In genomic region chr15:44207643-44208042, GRCh38 we compare ENCODE assay signal across 16 cellular contexts. TPM values are rescaled to one million over a fixed set of nuclear protein-coding genes. Genes with fewer than 3 reads are reported as not detected.
A peak's percentile ranks its signal among the peaks of the same experiment; 100 is the strongest.
DNase-seq lines count a peak whose midpoint lies in the region; ATAC-seq and TF ChIP-seq lines count a peak whose summit lies in the region.
"Had no signal": no experiment of that assay in that cellular context is flagged by ENCODE, and none has a peak within 500 bp of the region (broad histone marks: within the 10 kb centered on the region; RNA-seq: fewer than 3 reads in every experiment).

No MANE protein-coding gene starts in this region.

- WGBS in GM23248 (ENCODE audit: low coverage in 1 of 2, low lambda C conversion rate in 2 of 2, missing lambda C conversion rate in 2 of 2), 2 experiments, result 9 to 11% methylated on average over 2 of the region's 2 CpGs

- DNase-seq in GM23248 (peak; percentile 75), RWPE2 (ENCODE audit: low spot score) (no peak), fibroblast of gingiva (ENCODE audit: low read depth) (peak; percentile 5)
- no peak for DNase-seq in activated CD8-positive, alpha-beta memory T cell treated with anti-CD3 and anti-CD28 coated beads, Interleukin-2, amount 10 ng/mL, durations not matched to agents 7 days and 5 days
- DNase-seq: left ventricle myocardium inferior, NCI-H1048, NCI-H524 treated with DMSO at 0.1 percent for 48 hours, nephron progenitor cell, Right ventricle myocardium superior, small intestine had no signal

- TF ChIP-seq CTCF in RWPE2 (IDR thresholded peaks at IDR 0.05; ENCODE audit: poor library complexity, severe bottlenecking), result no peak

- no peaks in the 10 kb centered on the region for H4K20me1 ChIP-seq in GM23248 (ENCODE audit: insufficient read depth)

- H3K27me3 Mint-ChIP-seq in activated CD8-positive, alpha-beta memory T cell treated with anti-CD3 and anti-CD28 coated beads, Interleukin-2, amount 10 ng/mL, durations not matched to agents 7 days and 5 days, result peaks cover 17% of the 10 kb centered on the region

- H3K9me3 Mint-ChIP-seq in activated CD8-positive, alpha-beta memory T cell treated with anti-CD3 and anti-CD28 coated beads, Interleukin-2, amount 10 ng/mL, durations not matched to agents 7 days and 5 days (ENCODE audit: low read depth), result no peaks in the 10 kb centered on the region
- H3K9me3 Mint-ChIP-seq: activated naive CD4-positive, alpha-beta T cell treated with anti-CD3 and anti-CD28 coated beads, Interleukin-2, amount 50 U/mL, for 24 hours; nephron progenitor cell had no signal

- no peaks in the 10 kb centered on the region for H3K9me3 ChIP-seq in GM23248 (ENCODE audit: low read depth)
- H3K9me3 ChIP-seq in RWPE2 (ENCODE audit: severe bottlenecking), result no peaks in the 10 kb centered on the region
- no peaks in the 10 kb centered on the region for H3K9me3 ChIP-seq in skeletal muscle satellite cell (replicated peaks; ENCODE audit: low read length)
- H3K9me3 ChIP-seq: left ventricle myocardium inferior, thoracic aorta had no signal

- H3K36me3 ChIP-seq in GM23248 (ENCODE audit: low read depth) (no peaks in the 10 kb centered on the region), RWPE2 (ENCODE audit: low read depth) (no peaks in the 10 kb centered on the region), skeletal muscle satellite cell (ENCODE audit: insufficient read depth, low read length) (no peaks in the 10 kb centered on the region)
- H3K36me3 ChIP-seq: left ventricle myocardium inferior, thoracic aorta had no signal

- peak overlapping the region; percentile 35 for H3K4me2 ChIP-seq in GM23248 (ENCODE audit: unreplicated experiment)
- H3K4me2 ChIP-seq in skeletal muscle satellite cell (ENCODE audit: low read length), result peak overlapping the region; percentile 2

- CTCF ChIA-PET in activated CD8-positive, alpha-beta memory T cell treated with anti-CD3 and anti-CD28 coated beads, Interleukin-2, amount 10 ng/mL, durations not matched to agents 7 days and 5 days (lab: Charles Lee), result no interaction called here

- no peak overlapping the region for H3K27ac Mint-ChIP-seq in activated CD8-positive, alpha-beta memory T cell treated with anti-CD3 and anti-CD28 coated beads, Interleukin-2, amount 10 ng/mL, durations not matched to agents 7 days and 5 days
- H3K27ac Mint-ChIP-seq: activated naive CD4-positive, alpha-beta T cell treated with anti-CD3 and anti-CD28 coated beads, Interleukin-2, amount 50 U/mL, for 24 hours; nephron progenitor cell had no signal

- no peaks in the 10 kb centered on the region for H3K36me3 Mint-ChIP-seq in activated CD8-positive, alpha-beta memory T cell treated with anti-CD3 and anti-CD28 coated beads, Interleukin-2, amount 10 ng/mL, durations not matched to agents 7 days and 5 days
- H3K36me3 Mint-ChIP-seq: activated naive CD4-positive, alpha-beta T cell treated with anti-CD3 and anti-CD28 coated beads, Interleukin-2, amount 50 U/mL, for 24 hours had no signal

- H3F3A ChIP-seq in GM23248 (ENCODE audit: insufficient read depth), result no peaks in the 10 kb centered on the region

- ATAC-seq in RWPE2 (ENCODE audit: low read depth) (peak; percentile 93), GM18873 (IDR thresholded peaks at IDR 0.05; ENCODE audit: low FRiP score, unreplicated experiment) (no peak), HG03460 (IDR thresholded peaks at IDR 0.05; ENCODE audit: unreplicated experiment) (no peak)
- ATAC-seq in activated CD8-positive, alpha-beta memory T cell treated with anti-CD3 and anti-CD28 coated beads, Interleukin-2, amount 10 ng/mL, durations not matched to agents 7 days and 5 days, result no peak

- H3K27me3 ChIP-seq in GM23248 (replicated peaks; ENCODE audit: insufficient read depth), result no peaks in the 10 kb centered on the region
- no peaks in the 10 kb centered on the region for H3K27me3 ChIP-seq in RWPE2 (ENCODE audit: insufficient read depth, poor library complexity, severe bottlenecking)
- H3K27me3 ChIP-seq in skeletal muscle satellite cell (ENCODE audit: control insufficient read depth, insufficient read depth, low read length), result no peaks in the 10 kb centered on the region

- H2AFZ ChIP-seq in GM23248, result no peak overlapping the region

- H3K27ac ChIP-seq in GM23248 (no peak overlapping the region), RWPE2 (ENCODE audit: poor library complexity, severe bottlenecking) (peak overlapping the region; percentile 82)
- H3K27ac ChIP-seq: coronary artery, left ventricle myocardium inferior, thoracic aorta had no signal

- H3K4me1 Mint-ChIP-seq in activated CD8-positive, alpha-beta memory T cell treated with anti-CD3 and anti-CD28 coated beads, Interleukin-2, amount 10 ng/mL, durations not matched to agents 7 days and 5 days, result no peaks in the 10 kb centered on the region
- H3K4me1 Mint-ChIP-seq: activated naive CD4-positive, alpha-beta T cell treated with anti-CD3 and anti-CD28 coated beads, Interleukin-2, amount 50 U/mL, for 24 hours; nephron progenitor cell had no signal

- H3K4me3 Mint-ChIP-seq in activated CD8-positive, alpha-beta memory T cell treated with anti-CD3 and anti-CD28 coated beads, Interleukin-2, amount 10 ng/mL, durations not matched to agents 7 days and 5 days, result no peak overlapping the region
- H3K4me3 Mint-ChIP-seq: activated naive CD4-positive, alpha-beta T cell treated with anti-CD3 and anti-CD28 coated beads, Interleukin-2, amount 50 U/mL, for 24 hours; nephron progenitor cell had no signal

- no peaks in the 10 kb centered on the region for H3K9me2 ChIP-seq in GM23248 (ENCODE audit: insufficient read depth)

- in situ Hi-C loops in GM23248 (cut with MboI), result no loop called here

- no peak overlapping the region for H3K4me3 ChIP-seq in GM23248
- H3K4me3 ChIP-seq in RWPE2 (ENCODE audit: severe bottlenecking), result no peak overlapping the region
- no peak overlapping the region for H3K4me3 ChIP-seq in skeletal muscle satellite cell (ENCODE audit: low read length)
- H3K4me3 ChIP-seq: coronary artery, left ventricle myocardium inferior, thoracic aorta had no signal

- H3K9ac ChIP-seq in GM23248, result no peak overlapping the region
- H3K9ac ChIP-seq in skeletal muscle satellite cell (ENCODE audit: low read depth, low read length), result no peak overlapping the region

- H3K4me1 ChIP-seq in GM23248 (ENCODE audit: insufficient read depth) (peaks cover 17% of the 10 kb centered on the region), RWPE2 (ENCODE audit: insufficient read depth, poor library complexity, severe bottlenecking) (peaks cover 20% of the 10 kb centered on the region), skeletal muscle satellite cell (ENCODE audit: control insufficient read depth, insufficient read depth, low read length) (peaks cover 9% of the 10 kb centered on the region)
- H3K4me1 ChIP-seq: left ventricle myocardium inferior had no signal

- H3K79me2 ChIP-seq in GM23248 (ENCODE audit: insufficient read depth), result no peaks in the 10 kb centered on the region

RNA-seq across cellular contexts. Expression of gene FRMD5, which starts 12.6 kb away (rescaled TPM):
- total RNA-seq in GM23248 (2014; rRNA removed; shearing (Covaris generic)), result 0.63 and 2.9 TPM in 2 replicates
- 0.35 and 0.65 TPM in 2 replicates for polyA plus RNA-seq in GM23248 (2016; fragmentation: Nextera tagmentation; extraction: Ambion mirVana)
- total RNA-seq in skeletal muscle satellite cell (2012; rRNA removed), result 0.22 and 0.25 TPM in 2 replicates
- total RNA-seq in activated CD8-positive, alpha-beta memory T cell treated with anti-CD3 and anti-CD28 coated beads, Interleukin-2, amount 10 ng/mL, durations not matched to agents 7 days and 5 days, result under 1 TPM; 0.12 to 0.21 TPM

Comparison
In these comparisons a context has a peak if more than half of its experiments do, and no peak if none do; other contexts are left out.
1. DNase-seq: peak in GM23248 (single experiment) and fibroblast of gingiva (single experiment); none in RWPE2 (single experiment) and activated CD8-positive, alpha-beta memory T cell treated with anti-CD3 and anti-CD28 coated beads, Interleukin-2, amount 10 ng/mL, durations not matched to agents 7 days and 5 days (single experiment).